Comparison of ENCODE assay signal across 15 cellular contexts in genomic region chr5:102823441-102823874, GRCh38.
DNase-seq lines count a peak whose midpoint lies in the region; ATAC-seq and TF ChIP-seq lines count a peak whose summit lies in the region.
"Had no signal": no experiment of that assay in that cellular context is flagged by ENCODE, and none has a peak within 500 bp of the region (broad histone marks: within the 10 kb centered on the region; RNA-seq: fewer than 3 reads in every experiment).

No MANE protein-coding gene starts in this region.

- H3K4me1 Mint-ChIP-seq in type B pancreatic cell (ENCODE audit: unreplicated experiment) = no peaks in the 10 kb centered on the region
- H3K4me1 Mint-ChIP-seq: naive B cell had no signal

- no peak overlapping the region for H3K4me3 ChIP-seq in astrocyte of the spinal cord (ENCODE audit: low read depth, low read length)

- H3K36me3 Mint-ChIP-seq in type B pancreatic cell = peaks cover 2% of the 10 kb centered on the region
- H3K36me3 Mint-ChIP-seq: CD14-positive monocyte, naive B cell had no signal

- in situ Hi-C loops in astrocyte of the spinal cord (cut with HindIII; ENCODE audit: low sequenced_read_pairs) = no loop called here

- DNase-seq in AG08396 (ENCODE audit: low spot score) (peak; percentile 11), HCEC 1CT (peak; percentile 82), astrocyte of the spinal cord (ENCODE audit: low read depth, low spot score) (peak; percentile 80), left kidney (ENCODE audit: low read depth, low spot score) (peak; percentile 12), GM20000 (ENCODE audit: low spot score) (no peak), type B pancreatic cell (ENCODE audit: extremely low spot score, unreplicated experiment) (no peak)
- DNase-seq: activated CD8-positive, alpha-beta T cell treated with anti-CD3 and anti-CD28 coated beads for 36 hours; activated naive CD4-positive, alpha-beta T cell treated with anti-CD3 and anti-CD28 coated beads, Interleukin-2, amount 50 U/mL, for 16 hours; effector memory CD4-positive, alpha-beta T cell; naive B cell; NCI-H1694; T-helper 17 cell had no signal

- TF ChIP-seq CTCF in astrocyte of the spinal cord (IDR thresholded peaks at IDR 0.05; ENCODE audit: low read depth, low read length) = no peak
- TF ChIP-seq CTCF in GM20000 (IDR thresholded peaks at IDR 0.05; ENCODE audit: extremely low read depth, missing control alignments) = no peak
- TF ChIP-seq CTCF in type B pancreatic cell (conservative IDR thresholded peaks at IDR 0.05) = no peak

- no peaks in the 10 kb centered on the region for H3K27me3 Mint-ChIP-seq in type B pancreatic cell
- H3K27me3 Mint-ChIP-seq: activated CD8-positive, alpha-beta T cell treated with anti-CD3 and anti-CD28 coated beads for 36 hours; naive B cell; T-helper 17 cell had no signal

- no peak overlapping the region for H3K4me3 Mint-ChIP-seq in type B pancreatic cell
- H3K4me3 Mint-ChIP-seq: activated CD8-positive, alpha-beta T cell treated with anti-CD3 and anti-CD28 coated beads for 36 hours; CD14-positive monocyte; naive B cell; T-helper 17 cell had no signal

- ATAC-seq in HG02973 (IDR thresholded peaks at IDR 0.05; ENCODE audit: unreplicated experiment) (no peak), HG03095 (IDR thresholded peaks at IDR 0.05; ENCODE audit: unreplicated experiment) (no peak)
- ATAC-seq: activated CD8-positive, alpha-beta T cell treated with anti-CD3 and anti-CD28 coated beads for 36 hours; T-helper 17 cell had no signal

- H3K27ac Mint-ChIP-seq in type B pancreatic cell = no peak overlapping the region
- H3K27ac Mint-ChIP-seq: activated CD8-positive, alpha-beta T cell treated with anti-CD3 and anti-CD28 coated beads for 36 hours; naive B cell; T-helper 17 cell had no signal

- H3K9me3 Mint-ChIP-seq in type B pancreatic cell = peaks cover 2% of the 10 kb centered on the region
- H3K9me3 Mint-ChIP-seq: activated CD8-positive, alpha-beta T cell treated with anti-CD3 and anti-CD28 coated beads for 36 hours; naive B cell had no signal

Comparison
In these comparisons a context has a peak if more than half of its experiments do, and no peak if none do; other contexts are left out.
1. DNase-seq: peak in AG08396 (single experiment), HCEC 1CT (single experiment), astrocyte of the spinal cord (single experiment) and left kidney (single experiment); none in GM20000 (single experiment) and type B pancreatic cell (single experiment).